7 cellular contexts compared by ENCODE assay signal in genomic region chr2:72579595-72580180, GRCh38.
DNase-seq lines count a peak whose midpoint lies in the region; ATAC-seq and TF ChIP-seq lines count a peak whose summit lies in the region.

No MANE protein-coding gene starts in this region.

- no peaks in the 10 kb centered on the region for H3K9me3 Mint-ChIP-seq in activated T-helper 17 cell treated with anti-CD3 and anti-CD28 coated beads, Interleukin-2, amount 50 U/mL, for 72 hours

- peak; percentile 79 for ATAC-seq in SK-N-SH treated with all-trans-retinoic acid at 6 μM for 48 hours
- no peak for ATAC-seq in activated T-helper 17 cell treated with anti-CD3 and anti-CD28 coated beads, Interleukin-2, amount 50 U/mL, for 72 hours (replicated peaks)

- H3K4me1 Mint-ChIP-seq in activated T-helper 17 cell treated with anti-CD3 and anti-CD28 coated beads, Interleukin-2, amount 50 U/mL, for 72 hours = no peaks in the 10 kb centered on the region

- DNase-seq in M059J (ENCODE audit: low read depth) (peak; percentile 59), foreskin fibroblast (peak; percentile 16 to 61), retinal pigment epithelial cell (ENCODE audit: low read depth) (no peak)
- no peak for DNase-seq in activated naive CD4-positive, alpha-beta T cell (lab: John Stamatoyannopoulos, UW)

- TF ChIP-seq CTCF in GM12872 (IDR thresholded peaks at IDR 0.05; ENCODE audit: insufficient read depth, low read depth, low read length) = peak; percentile 53
- peak; percentile 31 for TF ChIP-seq CTCF in foreskin fibroblast (IDR thresholded peaks at IDR 0.05; ENCODE audit: low read depth, low read length)
- peak; percentile 62 for TF ChIP-seq CTCF in retinal pigment epithelial cell (conservative IDR thresholded peaks at IDR 0.05; ENCODE audit: low read depth, low read length)

- H3K27me3 Mint-ChIP-seq in activated T-helper 17 cell treated with anti-CD3 and anti-CD28 coated beads, Interleukin-2, amount 50 U/mL, for 72 hours = no peaks in the 10 kb centered on the region

- H3K4me3 Mint-ChIP-seq in activated T-helper 17 cell treated with anti-CD3 and anti-CD28 coated beads, Interleukin-2, amount 50 U/mL, for 72 hours = no peak overlapping the region

- H3K4me3 ChIP-seq in foreskin fibroblast (ENCODE audit: low read depth in 1 of 2, low read length in 2 of 2) (no peak overlapping the region), retinal pigment epithelial cell (ENCODE audit: low read length) (no peak overlapping the region)

- no peaks in the 10 kb centered on the region for H3K36me3 Mint-ChIP-seq in activated T-helper 17 cell treated with anti-CD3 and anti-CD28 coated beads, Interleukin-2, amount 50 U/mL, for 72 hours (ENCODE audit: low read depth)

- H3K27ac Mint-ChIP-seq in activated T-helper 17 cell treated with anti-CD3 and anti-CD28 coated beads, Interleukin-2, amount 50 U/mL, for 72 hours = no peak overlapping the region

TF ChIP-seq in SK-N-SH treated with all-trans-retinoic acid at 6 μM for 48 hours, 23 proteins besides CTCF, POLR2A, EP300 and RAD21:
- TF ChIP-seq ESRRG (CRISPR knock-in tag; IDR thresholded peaks at IDR 0.05) = no peak
- no peak for TF ChIP-seq ZNF70 (CRISPR knock-in tag; IDR thresholded peaks at IDR 0.05)
- TF ChIP-seq ISL1 (CRISPR knock-in tag; IDR thresholded peaks at IDR 0.05) = 0 out of 2 replicates have a peak, but pooled peaks have one; percentile 12

Comparison
In these comparisons a context has a peak if more than half of its experiments do, and no peak if none do; other contexts are left out.
1. DNase-seq: peak in M059J (single experiment) and foreskin fibroblast (2 of 2); none in retinal pigment epithelial cell (single experiment) and activated naive CD4-positive, alpha-beta T cell (0 of 4).
2. Peak in every context shown above with its lines, with median percentiles within 50 percentile points of each other: CTCF ChIP-seq.